ENCODE assay signal across 1 cellular context in the genomic region with DNA sequence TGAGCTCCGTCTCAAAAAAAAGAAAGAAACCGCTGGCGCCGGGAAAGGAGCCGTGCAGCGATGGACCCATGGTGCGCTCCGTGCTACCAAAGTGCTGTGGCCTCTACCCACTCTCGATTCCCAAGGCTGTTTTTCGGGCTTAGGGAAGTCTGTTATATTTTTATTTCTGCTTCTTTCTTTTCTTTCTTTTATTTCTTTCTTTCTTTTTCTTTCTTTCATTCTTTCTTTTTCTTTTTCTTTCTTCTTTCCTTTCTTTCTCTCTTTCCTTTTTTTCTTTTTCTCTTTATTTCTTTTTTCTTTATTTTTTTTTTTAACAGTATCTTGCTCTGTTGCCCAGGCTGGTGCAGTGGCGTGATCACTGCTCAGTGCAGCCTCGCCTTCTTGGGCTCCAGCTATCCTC.
TF ChIP-seq lines count a peak whose summit lies in the region.

No MANE protein-coding gene starts in this region.

TF ChIP-seq in SK-N-SH, 30 proteins besides CTCF, POLR2A, EP300 and RAD21 (continued from another document):
- TF ChIP-seq, protein P1, sequence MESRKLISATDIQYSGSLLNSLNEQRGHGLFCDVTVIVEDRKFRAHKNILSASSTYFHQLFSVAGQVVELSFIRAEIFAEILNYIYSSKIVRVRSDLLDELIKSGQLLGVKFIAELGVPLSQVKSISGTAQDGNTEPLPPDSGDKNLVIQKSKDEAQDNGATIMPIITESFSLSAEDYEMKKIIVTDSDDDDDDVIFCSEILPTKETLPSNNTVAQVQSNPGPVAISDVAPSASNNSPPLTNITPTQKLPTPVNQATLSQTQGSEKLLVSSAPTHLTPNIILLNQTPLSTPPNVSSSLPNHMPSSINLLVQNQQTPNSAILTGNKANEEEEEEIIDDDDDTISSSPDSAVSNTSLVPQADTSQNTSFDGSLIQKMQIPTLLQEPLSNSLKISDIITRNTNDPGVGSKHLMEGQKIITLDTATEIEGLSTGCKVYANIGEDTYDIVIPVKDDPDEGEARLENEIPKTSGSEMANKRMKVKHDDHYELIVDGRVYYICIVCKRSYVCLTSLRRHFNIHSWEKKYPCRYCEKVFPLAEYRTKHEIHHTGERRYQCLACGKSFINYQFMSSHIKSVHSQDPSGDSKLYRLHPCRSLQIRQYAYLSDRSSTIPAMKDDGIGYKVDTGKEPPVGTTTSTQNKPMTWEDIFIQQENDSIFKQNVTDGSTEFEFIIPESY (IDR thresholded peaks at IDR 0.05; ENCODE audit: borderline replicate concordance, low read depth) = no peak
- no peak for TF ChIP-seq FOXJ3 (CRISPR knock-in tag; IDR thresholded peaks at IDR 0.05)
- TF ChIP-seq JUND (IDR thresholded peaks at IDR 0.05) = no peak
- no peak for TF ChIP-seq ELF1 (IDR thresholded peaks at IDR 0.05)
- no peak for TF ChIP-seq MEF2A (IDR thresholded peaks at IDR 0.05; ENCODE audit: borderline replicate concordance, low read depth)
- TF ChIP-seq NFIC (IDR thresholded peaks at IDR 0.05; ENCODE audit: borderline replicate concordance) = no peak
- TF ChIP-seq GABPA (IDR thresholded peaks at IDR 0.05; ENCODE audit: low read depth) = no peak
- TF ChIP-seq CHD2 (IDR thresholded peaks at IDR 0.05; ENCODE audit: low read length, partially characterized antibody) = no peak
